In the genomic region with DNA sequence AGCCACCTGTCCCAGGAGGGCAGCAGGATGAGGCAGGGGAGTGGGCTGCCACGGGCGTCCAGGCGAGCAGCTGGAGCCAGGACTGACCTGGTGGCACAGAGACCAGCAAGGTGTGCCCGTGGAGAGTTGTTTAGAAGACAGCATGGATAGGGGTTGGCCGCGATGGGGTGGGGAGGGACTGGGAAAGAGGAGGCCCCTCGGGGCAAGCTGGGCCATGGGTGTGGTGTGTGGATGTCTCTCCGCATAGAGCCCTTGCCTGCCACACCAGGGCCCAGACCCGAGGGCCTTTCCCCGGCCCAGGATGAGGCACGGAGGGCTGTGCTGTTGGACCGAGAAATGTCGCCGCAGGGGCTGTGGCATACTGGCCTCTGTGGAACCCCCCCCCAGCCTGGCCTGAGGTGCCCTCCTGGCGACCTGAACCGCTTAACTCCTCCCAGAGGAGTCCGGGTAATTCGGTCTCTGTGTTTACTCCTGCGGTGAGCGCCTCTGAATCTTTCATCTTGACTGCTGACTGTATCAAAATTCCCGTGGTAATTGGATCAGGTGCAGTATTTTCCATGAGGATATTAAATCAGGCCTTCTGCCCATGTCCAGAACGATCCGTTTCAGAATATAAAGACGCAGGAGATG, we compare ENCODE assay signal across 1 cellular context.
TF ChIP-seq lines count a peak whose summit lies in the region.

No MANE protein-coding gene starts in this region.

TF ChIP-seq in H1, 55 proteins besides CTCF, POLR2A, EP300 and RAD21 (continued from another document):
- TF ChIP-seq NANOG (IDR thresholded peaks at IDR 0.05; ENCODE audit: insufficient read depth, low read depth, low read length, poor library complexity, severe bottlenecking) (no peak), CBX5 (IDR thresholded peaks at IDR 0.05; ENCODE audit: low read depth, low read length) (no peak), KDM1A (IDR thresholded peaks at IDR 0.05; ENCODE audit: borderline replicate concordance, low read length) (no peak)
